ENCODE assay signal across 1 cellular context in genomic region chr6:3001773-3002293, GRCh38.
TF ChIP-seq lines count a peak whose summit lies in the region.

No MANE protein-coding gene starts in this region.

TF ChIP-seq in K562, 482 proteins besides CTCF, POLR2A, EP300 and RAD21 (continued from another document and continues in another):
- TF ChIP-seq HDGF (IDR thresholded peaks at IDR 0.05) (no peak), RBM14 (IDR thresholded peaks at IDR 0.05; ENCODE audit: borderline replicate concordance, insufficient read depth, low read depth, low read length) (no peak), BRD4 (IDR thresholded peaks at IDR 0.05) (no peak), LEF1 (IDR thresholded peaks at IDR 0.05) (peak; percentile 68), TAL1 (IDR thresholded peaks at IDR 0.05) (peak; percentile 24; the same call in 1 of the 2 replicates), BDP1 (IDR thresholded peaks at IDR 0.05; ENCODE audit: insufficient read depth, insufficient read length) (no peak), HBP1 (CRISPR knock-in tag; IDR thresholded peaks at IDR 0.05) (no peak), SIN3A (IDR thresholded peaks at IDR 0.05; ENCODE audit: borderline replicate concordance in 2 of 2, control insufficient read depth in 1 of 2, low read depth in 2 of 2, low read length in 2 of 2) (peak; percentile 84 to 87; a peak in 2 of 4 replicates), ZNF354B (CRISPR knock-in tag; IDR thresholded peaks at IDR 0.05) (0 out of 2 replicates have a peak, but pooled peaks have one; percentile 16), ZNF24 (IDR thresholded peaks at IDR 0.05) (peak; percentile 79; the same call in 1 of the 2 replicates), ZC3H11A (IDR thresholded peaks at IDR 0.05; ENCODE audit: low read depth, low read length) (no peak), ARID1B (IDR thresholded peaks at IDR 0.05) (peak; percentile 82), XRCC3 (IDR thresholded peaks at IDR 0.05) (no peak), U2AF1 (optimal IDR thresholded peaks at IDR 0.05; ENCODE audit: low read depth, low read length) (no peak), ZNF41 (CRISPR knock-in tag; conservative IDR thresholded peaks at IDR 0.05) (no peak), HES1 (IDR thresholded peaks at IDR 0.05; ENCODE audit: low read depth) (peak; percentile 22; the same call in 1 of the 2 replicates), E4F1 (CRISPR knock-in tag; IDR thresholded peaks at IDR 0.05; ENCODE audit: borderline replicate concordance) (no peak), ZBTB1 (CRISPR knock-in tag; IDR thresholded peaks at IDR 0.05; ENCODE audit: borderline replicate concordance, low read depth) (no peak), ZNF143 (CRISPR knock-in tag; IDR thresholded peaks at IDR 0.05) (no peak), SNIP1 (IDR thresholded peaks at IDR 0.05; ENCODE audit: low read depth) (no peak), NFATC3 (IDR thresholded peaks at IDR 0.05) (peak; percentile 77; the same call in 1 of the 2 replicates), SMARCC2 (IDR thresholded peaks at IDR 0.05; ENCODE audit: low read depth) (peak; percentile 89), ZNF212 (CRISPR knock-in tag; IDR thresholded peaks at IDR 0.05) (0 out of 2 replicates have a peak, but pooled peaks have one; percentile 63), ARID2 (IDR thresholded peaks at IDR 0.05) (no peak), HCFC1 (IDR thresholded peaks at IDR 0.05; ENCODE audit: low read depth, low read length) (peak; percentile 51; the same call in 1 of the 2 replicates), RREB1 (CRISPR knock-in tag; IDR thresholded peaks at IDR 0.05) (no peak)
- TF ChIP-seq, protein P1, sequence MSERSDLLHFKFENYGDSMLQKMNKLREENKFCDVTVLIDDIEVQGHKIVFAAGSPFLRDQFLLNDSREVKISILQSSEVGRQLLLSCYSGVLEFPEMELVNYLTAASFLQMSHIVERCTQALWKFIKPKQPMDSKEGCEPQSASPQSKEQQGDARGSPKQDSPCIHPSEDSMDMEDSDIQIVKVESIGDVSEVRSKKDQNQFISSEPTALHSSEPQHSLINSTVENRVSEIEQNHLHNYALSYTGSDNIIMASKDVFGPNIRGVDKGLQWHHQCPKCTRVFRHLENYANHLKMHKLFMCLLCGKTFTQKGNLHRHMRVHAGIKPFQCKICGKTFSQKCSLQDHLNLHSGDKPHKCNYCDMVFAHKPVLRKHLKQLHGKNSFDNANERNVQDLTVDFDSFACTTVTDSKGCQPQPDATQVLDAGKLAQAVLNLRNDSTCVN (CRISPR knock-in tag; IDR thresholded peaks at IDR 0.05) = no peak
- TF ChIP-seq, protein P2, sequence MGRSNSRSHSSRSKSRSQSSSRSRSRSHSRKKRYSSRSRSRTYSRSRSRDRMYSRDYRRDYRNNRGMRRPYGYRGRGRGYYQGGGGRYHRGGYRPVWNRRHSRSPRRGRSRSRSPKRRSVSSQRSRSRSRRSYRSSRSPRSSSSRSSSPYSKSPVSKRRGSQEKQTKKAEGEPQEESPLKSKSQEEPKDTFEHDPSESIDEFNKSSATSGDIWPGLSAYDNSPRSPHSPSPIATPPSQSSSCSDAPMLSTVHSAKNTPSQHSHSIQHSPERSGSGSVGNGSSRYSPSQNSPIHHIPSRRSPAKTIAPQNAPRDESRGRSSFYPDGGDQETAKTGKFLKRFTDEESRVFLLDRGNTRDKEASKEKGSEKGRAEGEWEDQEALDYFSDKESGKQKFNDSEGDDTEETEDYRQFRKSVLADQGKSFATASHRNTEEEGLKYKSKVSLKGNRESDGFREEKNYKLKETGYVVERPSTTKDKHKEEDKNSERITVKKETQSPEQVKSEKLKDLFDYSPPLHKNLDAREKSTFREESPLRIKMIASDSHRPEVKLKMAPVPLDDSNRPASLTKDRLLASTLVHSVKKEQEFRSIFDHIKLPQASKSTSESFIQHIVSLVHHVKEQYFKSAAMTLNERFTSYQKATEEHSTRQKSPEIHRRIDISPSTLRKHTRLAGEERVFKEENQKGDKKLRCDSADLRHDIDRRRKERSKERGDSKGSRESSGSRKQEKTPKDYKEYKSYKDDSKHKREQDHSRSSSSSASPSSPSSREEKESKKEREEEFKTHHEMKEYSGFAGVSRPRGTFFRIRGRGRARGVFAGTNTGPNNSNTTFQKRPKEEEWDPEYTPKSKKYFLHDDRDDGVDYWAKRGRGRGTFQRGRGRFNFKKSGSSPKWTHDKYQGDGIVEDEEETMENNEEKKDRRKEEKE (IDR thresholded peaks at IDR 0.05; ENCODE audit: borderline replicate concordance in 1 of 2, control insufficient read depth in 1 of 2, low read depth in 2 of 2, low read length in 1 of 2) = 0 out of 4 replicates have a peak, but pooled peaks of 1 of the 2 experiments have one; percentile 43
- TF ChIP-seq, protein P3, sequence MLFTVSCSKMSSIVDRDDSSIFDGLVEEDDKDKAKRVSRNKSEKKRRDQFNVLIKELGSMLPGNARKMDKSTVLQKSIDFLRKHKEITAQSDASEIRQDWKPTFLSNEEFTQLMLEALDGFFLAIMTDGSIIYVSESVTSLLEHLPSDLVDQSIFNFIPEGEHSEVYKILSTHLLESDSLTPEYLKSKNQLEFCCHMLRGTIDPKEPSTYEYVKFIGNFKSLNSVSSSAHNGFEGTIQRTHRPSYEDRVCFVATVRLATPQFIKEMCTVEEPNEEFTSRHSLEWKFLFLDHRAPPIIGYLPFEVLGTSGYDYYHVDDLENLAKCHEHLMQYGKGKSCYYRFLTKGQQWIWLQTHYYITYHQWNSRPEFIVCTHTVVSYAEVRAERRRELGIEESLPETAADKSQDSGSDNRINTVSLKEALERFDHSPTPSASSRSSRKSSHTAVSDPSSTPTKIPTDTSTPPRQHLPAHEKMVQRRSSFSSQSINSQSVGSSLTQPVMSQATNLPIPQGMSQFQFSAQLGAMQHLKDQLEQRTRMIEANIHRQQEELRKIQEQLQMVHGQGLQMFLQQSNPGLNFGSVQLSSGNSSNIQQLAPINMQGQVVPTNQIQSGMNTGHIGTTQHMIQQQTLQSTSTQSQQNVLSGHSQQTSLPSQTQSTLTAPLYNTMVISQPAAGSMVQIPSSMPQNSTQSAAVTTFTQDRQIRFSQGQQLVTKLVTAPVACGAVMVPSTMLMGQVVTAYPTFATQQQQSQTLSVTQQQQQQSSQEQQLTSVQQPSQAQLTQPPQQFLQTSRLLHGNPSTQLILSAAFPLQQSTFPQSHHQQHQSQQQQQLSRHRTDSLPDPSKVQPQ (CRISPR knock-in tag; IDR thresholded peaks at IDR 0.05; ENCODE audit: borderline replicate concordance) = no peak
- TF ChIP-seq, protein P4, sequence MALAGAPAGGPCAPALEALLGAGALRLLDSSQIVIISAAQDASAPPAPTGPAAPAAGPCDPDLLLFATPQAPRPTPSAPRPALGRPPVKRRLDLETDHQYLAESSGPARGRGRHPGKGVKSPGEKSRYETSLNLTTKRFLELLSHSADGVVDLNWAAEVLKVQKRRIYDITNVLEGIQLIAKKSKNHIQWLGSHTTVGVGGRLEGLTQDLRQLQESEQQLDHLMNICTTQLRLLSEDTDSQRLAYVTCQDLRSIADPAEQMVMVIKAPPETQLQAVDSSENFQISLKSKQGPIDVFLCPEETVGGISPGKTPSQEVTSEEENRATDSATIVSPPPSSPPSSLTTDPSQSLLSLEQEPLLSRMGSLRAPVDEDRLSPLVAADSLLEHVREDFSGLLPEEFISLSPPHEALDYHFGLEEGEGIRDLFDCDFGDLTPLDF (CRISPR knock-in tag; IDR thresholded peaks at IDR 0.05) = no peak
- TF ChIP-seq, protein P5, sequence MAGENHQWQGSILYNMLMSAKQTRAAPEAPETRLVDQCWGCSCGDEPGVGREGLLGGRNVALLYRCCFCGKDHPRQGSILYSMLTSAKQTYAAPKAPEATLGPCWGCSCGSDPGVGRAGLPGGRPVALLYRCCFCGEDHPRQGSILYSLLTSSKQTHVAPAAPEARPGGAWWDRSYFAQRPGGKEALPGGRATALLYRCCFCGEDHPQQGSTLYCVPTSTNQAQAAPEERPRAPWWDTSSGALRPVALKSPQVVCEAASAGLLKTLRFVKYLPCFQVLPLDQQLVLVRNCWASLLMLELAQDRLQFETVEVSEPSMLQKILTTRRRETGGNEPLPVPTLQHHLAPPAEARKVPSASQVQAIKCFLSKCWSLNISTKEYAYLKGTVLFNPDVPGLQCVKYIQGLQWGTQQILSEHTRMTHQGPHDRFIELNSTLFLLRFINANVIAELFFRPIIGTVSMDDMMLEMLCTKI (IDR thresholded peaks at IDR 0.05; ENCODE audit: partially characterized antibody) = no peak
- TF ChIP-seq, protein P6, sequence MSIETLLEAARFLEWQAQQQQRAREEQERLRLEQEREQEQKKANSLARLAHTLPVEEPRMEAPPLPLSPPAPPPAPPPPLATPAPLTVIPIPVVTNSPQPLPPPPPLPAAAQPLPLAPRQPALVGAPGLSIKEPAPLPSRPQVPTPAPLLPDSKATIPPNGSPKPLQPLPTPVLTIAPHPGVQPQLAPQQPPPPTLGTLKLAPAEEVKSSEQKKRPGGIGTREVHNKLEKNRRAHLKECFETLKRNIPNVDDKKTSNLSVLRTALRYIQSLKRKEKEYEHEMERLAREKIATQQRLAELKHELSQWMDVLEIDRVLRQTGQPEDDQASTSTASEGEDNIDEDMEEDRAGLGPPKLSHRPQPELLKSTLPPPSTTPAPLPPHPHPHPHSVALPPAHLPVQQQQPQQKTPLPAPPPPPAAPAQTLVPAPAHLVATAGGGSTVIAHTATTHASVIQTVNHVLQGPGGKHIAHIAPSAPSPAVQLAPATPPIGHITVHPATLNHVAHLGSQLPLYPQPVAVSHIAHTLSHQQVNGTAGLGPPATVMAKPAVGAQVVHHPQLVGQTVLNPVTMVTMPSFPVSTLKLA (conservative IDR thresholded peaks at IDR 0.05) = peak; percentile 98 to 99
